11 cellular contexts compared by ENCODE assay signal in genomic region chr12:70052931-70053497, GRCh38.
DNase-seq lines count a peak whose midpoint lies in the region; ATAC-seq, FAIRE-seq and TF ChIP-seq lines count a peak whose summit lies in the region.
"Had no signal": no experiment of that assay in that cellular context is flagged by ENCODE, and none has a peak within 500 bp of the region (broad histone marks: within the 10 kb centered on the region; RNA-seq: fewer than 3 reads in every experiment).

No MANE protein-coding gene starts in this region.

- H3K27me3 ChIP-seq in kidney epithelial cell (ENCODE audit: control insufficient read depth, insufficient read depth, low read length) (no peaks in the 10 kb centered on the region), vagina (no peaks in the 10 kb centered on the region)

- intact Hi-C loops in head of caudate nucleus (cut with DNase I) (no loop called here), vagina (cut with DNase I) (no loop called here)

- no peak overlapping the region for H3K4me3 ChIP-seq in kidney epithelial cell (ENCODE audit: low read depth, low read length)
- H3K4me3 ChIP-seq in vagina = no peak overlapping the region

- DNase-seq in ACHN (peak; percentile 45), HTR-8/SVneo (ENCODE audit: insufficient read length, low spot score) (peak; percentile 56), astrocyte of the hippocampus (ENCODE audit: low read depth, low spot score) (peak; percentile 44), kidney epithelial cell (ENCODE audit: low read depth) (peak; percentile 65), head of caudate nucleus (no peak), vagina (ENCODE audit: extremely low spot score in 2 of 2) (no peak), GM12891 (ENCODE audit: insufficient read length, low spot score) (no peak)
- DNase-seq: CD4-positive, alpha-beta T cell; NCI-H2171; stimulated activated CD4-positive, alpha-beta T cell treated with anti-CD3 and anti-CD28 coated beads, Interleukin-2, amount 100 ng/mL, for 48 hours had no signal

- FAIRE-seq in HTR-8/SVneo (lab: Jason Lieb, UNC) = peak; percentile 51
- FAIRE-seq in GM12891 (lab: Jason Lieb, UNC) = no peak

- no peak overlapping the region for H3K27ac ChIP-seq in vagina

- H3K36me3 ChIP-seq in kidney epithelial cell (ENCODE audit: control insufficient read depth, insufficient read depth, low read length) (no peaks in the 10 kb centered on the region), vagina (no peaks in the 10 kb centered on the region)

- TF ChIP-seq POLR2A in vagina (IDR thresholded peaks at IDR 0.05) (no peak), GM12891 (IDR thresholded peaks at IDR 0.05; ENCODE audit: low read depth, low read length) (no peak)

- in situ Hi-C loops in ACHN (cut with HindIII; ENCODE audit: low pct_ligation_motif_present, low pct_unique_long_range_greater_than_20kb, low sequenced_read_pairs) = no loop called here

- no peak for TF ChIP-seq CTCF in kidney epithelial cell (IDR thresholded peaks at IDR 0.05; ENCODE audit: insufficient read depth, low read length, poor library complexity, severe bottlenecking)
- TF ChIP-seq CTCF in vagina (IDR thresholded peaks at IDR 0.05) = no peak

- H3K4me1 ChIP-seq in vagina = peaks cover 6% of the 10 kb centered on the region

- ATAC-seq in HG03565 (IDR thresholded peaks at IDR 0.05; ENCODE audit: unreplicated experiment) = no peak

- no peaks in the 10 kb centered on the region for H3K9me3 ChIP-seq in vagina

TF ChIP-seq in GM12891, 5 proteins besides CTCF, POLR2A, EP300 and RAD21:
- no peak for TF ChIP-seq SPI1 (IDR thresholded peaks at IDR 0.05; ENCODE audit: low read depth, low read length)
- no peak for TF ChIP-seq POU2F2 (IDR thresholded peaks at IDR 0.05; ENCODE audit: low read depth, low read length)

Comparison
In these comparisons a context has a peak if more than half of its experiments do, and no peak if none do; other contexts are left out.
1. DNase-seq: peak in ACHN (single experiment), HTR-8/SVneo (single experiment), astrocyte of the hippocampus (single experiment) and kidney epithelial cell (single experiment); none in head of caudate nucleus (0 of 42), vagina (0 of 2) and GM12891 (single experiment).